Comparison of ENCODE assay signal across 14 cellular contexts in the genomic region with DNA sequence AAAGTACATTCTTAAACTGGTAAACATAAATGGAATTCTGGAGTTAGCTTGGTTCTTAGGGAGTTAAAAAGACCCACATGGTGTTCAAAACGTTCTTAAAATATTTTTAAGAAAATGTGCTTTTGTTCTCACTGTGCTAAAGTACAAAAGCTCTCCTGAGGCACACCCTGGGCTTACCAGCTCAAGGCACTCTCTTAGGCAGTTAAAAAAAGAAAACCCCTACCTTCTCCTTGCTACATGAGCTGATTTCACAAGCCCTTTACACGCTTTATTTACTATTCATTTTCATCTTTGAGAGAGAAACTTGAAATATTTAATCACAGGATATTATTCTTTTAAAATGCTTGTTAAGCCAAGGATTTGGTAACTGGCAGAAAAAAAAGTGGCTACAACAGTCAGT.
DNase-seq lines count a peak whose midpoint lies in the region; ATAC-seq and TF ChIP-seq lines count a peak whose summit lies in the region.
"Had no signal": no experiment of that assay in that cellular context is flagged by ENCODE, and none has a peak within 500 bp of the region (broad histone marks: within the 10 kb centered on the region; RNA-seq: fewer than 3 reads in every experiment).

No MANE protein-coding gene starts in this region.

- H3K79me2 ChIP-seq in SK-N-SH (ENCODE audit: insufficient read depth) = no peaks in the 10 kb centered on the region

- no peak for TF ChIP-seq RAD21 in SK-N-SH (IDR thresholded peaks at IDR 0.05; ENCODE audit: low read length)

- H3K27me3 Mint-ChIP-seq in activated T-cell treated with anti-CD3 and anti-CD28 coated beads, Interleukin-2, amount 50 U/mL, for 24 hours = no peaks in the 10 kb centered on the region
- H3K27me3 Mint-ChIP-seq: natural killer cell treated with Interleukin-12 subunit alpha and Interleukin-12 subunit beta and Interleukin-15 and Interleukin-18, amount 100 ng/mL, for 72 hours; type B pancreatic cell had no signal

- no peak overlapping the region for H3K27ac Mint-ChIP-seq in activated T-cell treated with anti-CD3 and anti-CD28 coated beads, Interleukin-2, amount 50 U/mL, for 24 hours
- H3K27ac Mint-ChIP-seq: natural killer cell treated with Interleukin-12 subunit alpha and Interleukin-12 subunit beta and Interleukin-15 and Interleukin-18, amount 100 ng/mL, for 72 hours had no signal

- TF ChIP-seq CTCF in left ventricle myocardium inferior (IDR thresholded peaks at IDR 0.05; ENCODE audit: borderline replicate concordance) = no peak
- no peak for TF ChIP-seq CTCF in heart right ventricle (IDR thresholded peaks at IDR 0.05)
- no peak for TF ChIP-seq CTCF in VCaP (conservative IDR thresholded peaks at IDR 0.05)
- TF ChIP-seq CTCF in upper lobe of right lung (IDR thresholded peaks at IDR 0.05) = no peak
- TF ChIP-seq CTCF in SK-N-SH (IDR thresholded peaks at IDR 0.05) = no peak

- H4K20me1 ChIP-seq in SK-N-SH (ENCODE audit: insufficient read depth) = 0 out of 2 replicates have a peak, but pooled peaks cover 4% of the 10 kb centered on the region

- peaks cover 14% of the 10 kb centered on the region for H3F3A ChIP-seq in SK-N-SH (replicated peaks; ENCODE audit: insufficient read depth)

- no peak overlapping the region for H3K4me2 ChIP-seq in SK-N-SH

- no peaks in the 10 kb centered on the region for H3K36me3 ChIP-seq in left ventricle myocardium inferior
- no peaks in the 10 kb centered on the region for H3K36me3 ChIP-seq in heart right ventricle
- H3K36me3 ChIP-seq in mesodermal cell (ENCODE audit: control insufficient read depth, insufficient read depth, low read length) = no peaks in the 10 kb centered on the region
- no peaks in the 10 kb centered on the region for H3K36me3 ChIP-seq in upper lobe of right lung
- H3K36me3 ChIP-seq in SK-N-SH (replicated peaks in 1 of 2; ENCODE audit: control insufficient read depth in 1 of 2, insufficient read depth in 2 of 2, low read length in 1 of 2) = no peaks in the 10 kb centered on the region
- H3K36me3 ChIP-seq: right lobe of liver had no signal

- ATAC-seq in heart right ventricle (no peak), upper lobe of right lung (peak; percentile 72), GM18517 (IDR thresholded peaks at IDR 0.05; ENCODE audit: unreplicated experiment) (no peak)
- ATAC-seq: natural killer cell treated with Interleukin-12 subunit alpha and Interleukin-12 subunit beta and Interleukin-15 and Interleukin-18, amount 100 ng/mL, for 72 hours had no signal

- H3K27me3 ChIP-seq in left ventricle myocardium inferior (ENCODE audit: low read depth) = no peaks in the 10 kb centered on the region
- H3K27me3 ChIP-seq in heart right ventricle = no peaks in the 10 kb centered on the region
- H3K27me3 ChIP-seq in upper lobe of right lung = no peaks in the 10 kb centered on the region
- H3K27me3 ChIP-seq in SK-N-SH (ENCODE audit: insufficient read depth) = no peaks in the 10 kb centered on the region
- H3K27me3 ChIP-seq: right lobe of liver had no signal

- peaks cover 11% of the 10 kb centered on the region for H3K9me3 ChIP-seq in left ventricle myocardium inferior (replicated peaks)
- peaks cover 0 to 15% (median 12%) of the 10 kb centered on the region in 11 donors for H3K9me3 ChIP-seq in heart right ventricle
- H3K9me3 ChIP-seq in mesodermal cell (ENCODE audit: control insufficient read depth, low read length) = peaks cover 9% of the 10 kb centered on the region
- peaks cover 6% of the 10 kb centered on the region for H3K9me3 ChIP-seq in upper lobe of right lung
- 0 out of 2 replicates have a peak, but pooled peaks cover 8% of the 10 kb centered on the region for H3K9me3 ChIP-seq in SK-N-SH
- H3K9me3 ChIP-seq: right lobe of liver had no signal

- no peak overlapping the region for H3K4me3 Mint-ChIP-seq in activated T-cell treated with anti-CD3 and anti-CD28 coated beads, Interleukin-2, amount 50 U/mL, for 24 hours
- H3K4me3 Mint-ChIP-seq: natural killer cell treated with Interleukin-12 subunit alpha and Interleukin-12 subunit beta and Interleukin-15 and Interleukin-18, amount 100 ng/mL, for 72 hours had no signal

- 41 to 47% methylated on average over 2 of the region's 2 CpGs for WGBS in heart right ventricle, 2 donors
- 14% methylated on average over 1 of the region's 2 CpGs; no CpG with 5 or more reads in 1 of the 2 experiments for WGBS in mesodermal cell (ENCODE audit: insufficient coverage in 2 of 2), 2 experiments
- WGBS in SK-N-SH (ENCODE audit: low lambda C conversion rate) = 54% methylated on average over 2 of the region's 2 CpGs

- CTCF ChIA-PET in SK-N-SH (lab: Yijun Ruan, JAX) = no interaction called here

- TF ChIP-seq EP300 in SK-N-SH (IDR thresholded peaks at IDR 0.05; ENCODE audit: borderline replicate concordance in 1 of 2, low read depth in 1 of 2, low read length in 1 of 2) = no peak

- POLR2A ChIA-PET in SK-N-SH (lab: Yijun Ruan, JAX) = no interaction called here

- H3K27ac ChIP-seq in left ventricle myocardium inferior (replicated peaks) (no peak overlapping the region), heart right ventricle (no peak overlapping the region), VCaP (peak overlapping the region; percentile 61), mesodermal cell (ENCODE audit: low read depth, low read length, severe bottlenecking) (peak overlapping the region; percentile 41), upper lobe of right lung (no peak overlapping the region), SK-N-SH (ENCODE audit: low read depth in 2 of 2, low read length in 1 of 2) (no peak overlapping the region; a peak in 1 of 4 replicates)
- H3K27ac ChIP-seq: right lobe of liver had no signal

- no peaks in the 10 kb centered on the region for H3K9me2 ChIP-seq in SK-N-SH

- H3K4me3 ChIP-seq in left ventricle myocardium inferior (peak overlapping the region; percentile 36), heart right ventricle (peak overlapping the region in 3 of 10 donors; percentile 4 to 25 (median 17)), mesodermal cell (ENCODE audit: extremely low read depth, insufficient read depth, low read length, poor library complexity, severe bottlenecking) (no peak overlapping the region), upper lobe of right lung (peak overlapping the region; percentile 12), SK-N-SH (ENCODE audit: low read depth in 2 of 2, low read length in 1 of 2) (no peak overlapping the region)
- H3K4me3 ChIP-seq: right lobe of liver had no signal

- DNase-seq in left ventricle myocardium inferior = no peak
- no peak for DNase-seq in heart right ventricle
- DNase-seq in upper lobe of right lung = no peak
- DNase-seq in activated T-cell treated with anti-CD3 and anti-CD28 coated beads, Interleukin-2, amount 50 U/mL, for 24 hours = no peak
- DNase-seq in SK-N-SH = no peak
- DNase-seq: activated CD8-positive, alpha-beta memory T cell treated with anti-CD3 and anti-CD28 coated beads for 24 hours; dermis blood vessel endothelial cell; right lobe of liver; stimulated activated CD4-positive, alpha-beta T cell treated with anti-CD3 and anti-CD28 coated beads, Interleukin-4, amount 100 ng/mL, for 24 hours had no signal

- H3K9me3 Mint-ChIP-seq in activated T-cell treated with anti-CD3 and anti-CD28 coated beads, Interleukin-2, amount 50 U/mL, for 24 hours = peaks cover 12% of the 10 kb centered on the region

- H3K9ac ChIP-seq in SK-N-SH = no peak overlapping the region

- intact Hi-C loops in left ventricle myocardium inferior (cut with micrococcal nuclease) = no loop called here
- intact Hi-C loops in heart right ventricle (cut with DNase I) = no loop called here
- intact Hi-C loops in upper lobe of right lung (cut with DNase I) = no loop called here

- no peak overlapping the region for H2AFZ ChIP-seq in SK-N-SH (ENCODE audit: low read depth)

- H3K4me1 Mint-ChIP-seq in activated T-cell treated with anti-CD3 and anti-CD28 coated beads, Interleukin-2, amount 50 U/mL, for 24 hours (ENCODE audit: low read depth) = no peaks in the 10 kb centered on the region

- no peaks in the 10 kb centered on the region for H3K36me3 Mint-ChIP-seq in activated T-cell treated with anti-CD3 and anti-CD28 coated beads, Interleukin-2, amount 50 U/mL, for 24 hours (ENCODE audit: low read depth)

- peaks cover 13% of the 10 kb centered on the region for H3K4me1 ChIP-seq in left ventricle myocardium inferior
- H3K4me1 ChIP-seq in heart right ventricle = peaks cover 0 to 14% (median 0%) of the 10 kb centered on the region in 9 donors
- peaks cover 13% of the 10 kb centered on the region for H3K4me1 ChIP-seq in mesodermal cell (ENCODE audit: control insufficient read depth, insufficient read depth, low read length, poor library complexity, severe bottlenecking)
- H3K4me1 ChIP-seq in upper lobe of right lung = no peaks in the 10 kb centered on the region
- peaks cover 0 to 10% of the 10 kb centered on the region in 2 experiments; a peak in 2 of 4 replicates for H3K4me1 ChIP-seq in SK-N-SH (ENCODE audit: control insufficient read depth in 1 of 2, insufficient read depth in 2 of 2, low read depth in 1 of 2, low read length in 1 of 2)

TF ChIP-seq in SK-N-SH, 30 proteins besides CTCF, POLR2A, EP300 and RAD21 (continues in another document):
- TF ChIP-seq USF1 (IDR thresholded peaks at IDR 0.05; ENCODE audit: borderline replicate concordance, low read depth) = no peak
- TF ChIP-seq SIN3A (IDR thresholded peaks at IDR 0.05; ENCODE audit: borderline replicate concordance, low read depth, low read length) = no peak
- TF ChIP-seq FOXM1 (IDR thresholded peaks at IDR 0.05; ENCODE audit: low read depth) = no peak
- no peak for TF ChIP-seq JUND (IDR thresholded peaks at IDR 0.05)
- no peak for TF ChIP-seq TEAD4 (IDR thresholded peaks at IDR 0.05; ENCODE audit: borderline replicate concordance, insufficient read depth)

Comparison
In these comparisons a context has a peak if more than half of its experiments do, and no peak if none do; other contexts are left out.
1. H3K27ac ChIP-seq: peak in VCaP (single experiment) and mesodermal cell (single experiment); none in left ventricle myocardium inferior (single experiment), heart right ventricle (0 of 10), upper lobe of right lung (single experiment) and SK-N-SH (0 of 2).
2. H3K4me3 ChIP-seq: peak in left ventricle myocardium inferior (single experiment) and upper lobe of right lung (single experiment); none in mesodermal cell (single experiment) and SK-N-SH (0 of 2).